In genomic region chrX:45006002-45006800, GRCh38 we compare ENCODE assay signal across 12 cellular contexts.
DNase-seq lines count a peak whose midpoint lies in the region; ATAC-seq and TF ChIP-seq lines count a peak whose summit lies in the region.
"Had no signal": no experiment of that assay in that cellular context is flagged by ENCODE, and none has a peak within 500 bp of the region (broad histone marks: within the 10 kb centered on the region; RNA-seq: fewer than 3 reads in every experiment).

No MANE protein-coding gene starts in this region.

- no peak for DNase-seq in CD4-positive, alpha-beta T cell
- DNase-seq in GM23338 (ENCODE audit: low spot score) (peak; percentile 29), iris pigment epithelial cell (ENCODE audit: low read depth) (peak; percentile 29), SW480 (ENCODE audit: low spot score) (no peak), OCI-M2 (lab: John Stamatoyannopoulos, UW; ENCODE audit: unreplicated experiment) (no peak)
- DNase-seq in activated T-cell treated with anti-CD3 and anti-CD28 coated beads, Interleukin-2, amount 50 U/mL, for 72 hours, result peak; percentile 27 to 28
- DNase-seq in activated CD4-positive, alpha-beta T cell treated with anti-CD3 and anti-CD28 coated beads for 1 hour, result no peak
- DNase-seq: activated CD4-positive, CD25-positive, alpha-beta regulatory T cell treated with anti-CD3 and anti-CD28 coated beads, Interleukin-2, amount 50 U/mL, for 72 hours; activated effector memory CD4-positive, alpha-beta T cell treated with anti-CD3 and anti-CD28 coated beads, Interleukin-2, amount 50 U/mL, for 16 hours; Calu3; colonic mucosa had no signal

- H3K4me1 ChIP-seq in GM23338 (ENCODE audit: insufficient read depth), result peaks cover 29% of the 10 kb centered on the region

- peaks cover 96% of the 10 kb centered on the region for H3K79me2 ChIP-seq in GM23338 (replicated peaks; ENCODE audit: insufficient read depth)

- H3K4me1 Mint-ChIP-seq in CD4-positive, alpha-beta T cell (ENCODE audit: low read depth), result peaks cover 40% of the 10 kb centered on the region
- H3K4me1 Mint-ChIP-seq in GM23338, result peaks cover 43% of the 10 kb centered on the region
- H3K4me1 Mint-ChIP-seq in activated T-cell treated with anti-CD3 and anti-CD28 coated beads, Interleukin-2, amount 50 U/mL, for 72 hours (ENCODE audit: low read depth), result peaks cover 71% of the 10 kb centered on the region

- H3K27ac Mint-ChIP-seq in CD4-positive, alpha-beta T cell, result no peak overlapping the region
- H3K27ac Mint-ChIP-seq in GM23338, result peak overlapping the region; percentile 89; the same call in 1 of the 2 replicates
- peak overlapping the region; percentile 59 for H3K27ac Mint-ChIP-seq in activated T-cell treated with anti-CD3 and anti-CD28 coated beads, Interleukin-2, amount 50 U/mL, for 72 hours

- no peaks in the 10 kb centered on the region for H3K9me2 ChIP-seq in GM23338 (ENCODE audit: insufficient read depth)

- H2AFZ ChIP-seq in GM23338, result no peak overlapping the region

- peak overlapping the region; percentile 15 for H3K4me3 Mint-ChIP-seq in CD4-positive, alpha-beta T cell
- no peak overlapping the region for H3K4me3 Mint-ChIP-seq in GM23338
- peak overlapping the region in 1 of 2 donors; percentile 43 for H3K4me3 Mint-ChIP-seq in activated T-cell treated with anti-CD3 and anti-CD28 coated beads, Interleukin-2, amount 50 U/mL, for 72 hours

- H3K9me3 Mint-ChIP-seq in CD4-positive, alpha-beta T cell, result no peaks in the 10 kb centered on the region
- peaks cover 12% of the 10 kb centered on the region for H3K9me3 Mint-ChIP-seq in GM23338
- peaks cover 3 to 8% of the 10 kb centered on the region in 2 donors for H3K9me3 Mint-ChIP-seq in activated T-cell treated with anti-CD3 and anti-CD28 coated beads, Interleukin-2, amount 50 U/mL, for 72 hours

- no peak overlapping the region for H3K4me2 ChIP-seq in GM23338

- peaks cover 31% of the 10 kb centered on the region for H3K36me3 Mint-ChIP-seq in CD4-positive, alpha-beta T cell (ENCODE audit: low read depth)
- H3K36me3 Mint-ChIP-seq in GM23338 (ENCODE audit: low read depth), result peaks cover 40% of the 10 kb centered on the region
- H3K36me3 Mint-ChIP-seq in activated T-cell treated with anti-CD3 and anti-CD28 coated beads, Interleukin-2, amount 50 U/mL, for 72 hours (ENCODE audit: insufficient read depth in 2 of 2), result peaks cover 8 to 31% of the 10 kb centered on the region in 2 donors

- no peak for ATAC-seq in CD4-positive, alpha-beta T cell (ENCODE audit: poor library complexity)
- no peak for ATAC-seq in GM23338
- peak; percentile 75 to 83 for ATAC-seq in activated T-cell treated with anti-CD3 and anti-CD28 coated beads, Interleukin-2, amount 50 U/mL, for 72 hours (replicated peaks in 1 of 2)
- no peak for ATAC-seq in HG02973 (IDR thresholded peaks at IDR 0.05; ENCODE audit: unreplicated experiment)

- no peak overlapping the region for H3K4me3 ChIP-seq in GM23338
- H3K4me3 ChIP-seq: colonic mucosa had no signal

- 0 out of 2 replicates have a peak, but pooled peaks cover 2% of the 10 kb centered on the region for H3F3A ChIP-seq in GM23338 (replicated peaks; ENCODE audit: low read depth)

- CTCF ChIA-PET in CD4-positive, alpha-beta T cell (lab: Charles Lee), result no interaction called here

- no peaks in the 10 kb centered on the region for H3K27me3 Mint-ChIP-seq in CD4-positive, alpha-beta T cell
- H3K27me3 Mint-ChIP-seq in GM23338 (ENCODE audit: insufficient read depth, low read depth, poor library complexity), result peaks cover 3% of the 10 kb centered on the region
- no peaks in the 10 kb centered on the region for H3K27me3 Mint-ChIP-seq in activated T-cell treated with anti-CD3 and anti-CD28 coated beads, Interleukin-2, amount 50 U/mL, for 72 hours (ENCODE audit: low read depth)

- intact Hi-C loops in CD4-positive, alpha-beta T cell (cut with DNase I, micrococcal nuclease), result no loop called here

- peaks cover 15% of the 10 kb centered on the region; the same call in 1 of the 2 replicates for H4K20me1 ChIP-seq in GM23338 (replicated peaks; ENCODE audit: insufficient read depth)

- TF ChIP-seq CTCF in CD4-positive, alpha-beta T cell (IDR thresholded peaks at IDR 0.05), result no peak
- 0 out of 4 replicates have a peak, but pooled peaks of 1 of the 2 experiments have one; percentile 0 for TF ChIP-seq CTCF in GM23338 (conservative IDR thresholded peaks at IDR 0.05; ENCODE audit: low read depth in 2 of 2)

- H3K27ac ChIP-seq in CD4-positive, alpha-beta T cell (ENCODE audit: low read depth, low read length), result no peak overlapping the region
- no peak overlapping the region for H3K27ac ChIP-seq in GM23338 (ENCODE audit: low read depth)
- H3K27ac ChIP-seq: colonic mucosa had no signal

- POLR2A ChIA-PET in CD4-positive, alpha-beta T cell (lab: Charles Lee), result no interaction called here

- H3K27me3 ChIP-seq in CD4-positive, alpha-beta T cell (ENCODE audit: control insufficient read depth, insufficient read depth, low read length), result no peaks in the 10 kb centered on the region
- no peaks in the 10 kb centered on the region for H3K27me3 ChIP-seq in GM23338 (ENCODE audit: insufficient read depth)
- H3K27me3 ChIP-seq: colonic mucosa had no signal

- no peaks in the 10 kb centered on the region for H3K9me3 ChIP-seq in CD4-positive, alpha-beta T cell (ENCODE audit: control insufficient read depth, low read length)
- H3K9me3 ChIP-seq: colonic mucosa had no signal

- H3K36me3 ChIP-seq in GM23338 (ENCODE audit: insufficient read depth), result no peaks in the 10 kb centered on the region
- H3K36me3 ChIP-seq: colonic mucosa had no signal

TF ChIP-seq in GM23338, 12 proteins besides CTCF, POLR2A, EP300 and RAD21 (continues in another document):
- no peak for TF ChIP-seq EZH2phosphoT487 (IDR thresholded peaks at IDR 0.05; ENCODE audit: unreplicated experiment)
- no peak for TF ChIP-seq CREB1 (CRISPR knock-in tag; IDR thresholded peaks at IDR 0.05; ENCODE audit: low read depth)
- no peak for TF ChIP-seq NANOG (IDR thresholded peaks at IDR 0.05; ENCODE audit: borderline replicate concordance)
- no peak for TF ChIP-seq JUNB (IDR thresholded peaks at IDR 0.05; ENCODE audit: unreplicated experiment)
- TF ChIP-seq ZNF331 (CRISPR knock-in tag; IDR thresholded peaks at IDR 0.05; ENCODE audit: low read depth), result no peak
- no peak for TF ChIP-seq ZNF114 (CRISPR knock-in tag; IDR thresholded peaks at IDR 0.05)
- no peak for TF ChIP-seq STAT1 (IDR thresholded peaks at IDR 0.05; ENCODE audit: unreplicated experiment)
- TF ChIP-seq REST (IDR thresholded peaks at IDR 0.05; ENCODE audit: unreplicated experiment), result no peak
- no peak for TF ChIP-seq ETS1 (IDR thresholded peaks at IDR 0.05)
- no peak for TF ChIP-seq EZH2 (IDR thresholded peaks at IDR 0.05; ENCODE audit: low read depth, unreplicated experiment)

Comparison
In these comparisons a context has a peak if more than half of its experiments do, and no peak if none do; other contexts are left out.
1. ATAC-seq: peak in activated T-cell treated with anti-CD3 and anti-CD28 coated beads, Interleukin-2, amount 50 U/mL, for 72 hours (2 of 2); none in CD4-positive, alpha-beta T cell (single experiment), GM23338 (single experiment) and HG02973 (single experiment).
2. DNase-seq: peak in GM23338 (single experiment), activated T-cell treated with anti-CD3 and anti-CD28 coated beads, Interleukin-2, amount 50 U/mL, for 72 hours (2 of 2) and iris pigment epithelial cell (single experiment); none in CD4-positive, alpha-beta T cell (0 of 10), SW480 (single experiment), activated CD4-positive, alpha-beta T cell treated with anti-CD3 and anti-CD28 coated beads for 1 hour (single experiment) and OCI-M2 (single experiment).